ENCODE assay signal across 12 cellular contexts in genomic region chr9:82148849-82149544, GRCh38.
DNase-seq lines count a peak whose midpoint lies in the region; ATAC-seq and TF ChIP-seq lines count a peak whose summit lies in the region.
"Had no signal": no experiment of that assay in that cellular context is flagged by ENCODE, and none has a peak within 500 bp of the region (broad histone marks: within the 10 kb centered on the region; RNA-seq: fewer than 3 reads in every experiment).

No MANE protein-coding gene starts in this region.

- H3K4me2 ChIP-seq in fibroblast of lung (ENCODE audit: extremely low read depth, insufficient read depth, low read length) = no peak overlapping the region

- no peak overlapping the region for H2AFZ ChIP-seq in fibroblast of lung (ENCODE audit: low read length)
- H2AFZ ChIP-seq: parathyroid adenoma had no signal

- peak; percentile 20 for DNase-seq in NCI-H82 (lab: John Stamatoyannopoulos, UW)
- DNase-seq in NCI-H82 treated with DMSO at 0.1 percent for 48 hours (lab: John Stamatoyannopoulos, UW; ENCODE audit: unreplicated experiment) = no peak
- DNase-seq in NCI-H524 treated with DMSO at 0.1 percent for 48 hours (lab: John Stamatoyannopoulos, UW) = peak; percentile 8
- DNase-seq in fibroblast of lung (ENCODE audit: low read depth in 2 of 2) = peak; percentile 90 to 98
- peak; percentile 73 for DNase-seq in stromal cell of bone marrow (ENCODE audit: low read depth)
- no peak for DNase-seq in HPDE6-E6E7 (ENCODE audit: extremely low spot score)
- DNase-seq: activated CD4-positive, alpha-beta T cell treated with anti-CD3 and anti-CD28 coated beads, Interleukin-2, amount 10 ng/mL, durations not matched to agents 7 days and 5 days; AML-193; substantia nigra had no signal

- H3K27me3 ChIP-seq in fibroblast of lung (ENCODE audit: control insufficient read depth, insufficient read depth, low read length) = no peaks in the 10 kb centered on the region

- peak overlapping the region; percentile 17 for H3K27ac ChIP-seq in fibroblast of lung (ENCODE audit: insufficient read depth, low read length)
- H3K27ac ChIP-seq: parathyroid adenoma had no signal

- no peak overlapping the region for H3K4me3 ChIP-seq in fibroblast of lung (replicated peaks in 1 of 4; ENCODE audit: control extremely low read depth in 1 of 4, insufficient read depth in 1 of 4, low read depth in 3 of 4, low read length in 4 of 4)

- no peaks in the 10 kb centered on the region for H3K9me3 ChIP-seq in fibroblast of lung (ENCODE audit: control insufficient read depth, insufficient read depth, low read depth, low read length)

- H3K9ac ChIP-seq in fibroblast of lung (ENCODE audit: insufficient read depth, low read length) = no peak overlapping the region
- H3K9ac ChIP-seq: parathyroid adenoma had no signal

- H3K4me1 ChIP-seq in fibroblast of lung (ENCODE audit: control insufficient read depth, extremely low read depth, insufficient read depth, low read length) = no peaks in the 10 kb centered on the region
- H3K4me1 ChIP-seq: parathyroid adenoma had no signal

- TF ChIP-seq CTCF in fibroblast of lung (conservative IDR thresholded peaks at IDR 0.05 in 1 of 2, IDR thresholded peaks at IDR 0.05 in 1 of 2; ENCODE audit: low read depth in 1 of 2, low read length in 2 of 2) = no peak

- ATAC-seq in HG02798 (IDR thresholded peaks at IDR 0.05; ENCODE audit: poor library complexity, unreplicated experiment) (no peak), HG03039 (IDR thresholded peaks at IDR 0.05; ENCODE audit: unreplicated experiment) (no peak)

- no peaks in the 10 kb centered on the region for H3K79me2 ChIP-seq in fibroblast of lung (ENCODE audit: control insufficient read depth, insufficient read depth, low read length)
- H3K79me2 ChIP-seq: parathyroid adenoma had no signal

- H4K20me1 ChIP-seq in fibroblast of lung (ENCODE audit: control insufficient read depth, extremely low read depth, insufficient read depth, low read length) = no peaks in the 10 kb centered on the region

- H3K36me3 ChIP-seq in fibroblast of lung (ENCODE audit: control insufficient read depth, insufficient read depth, low read length) = no peaks in the 10 kb centered on the region

Comparison
In these comparisons a context has a peak if more than half of its experiments do, and no peak if none do; other contexts are left out.
1. DNase-seq: peak in NCI-H82 (single experiment), NCI-H524 treated with DMSO at 0.1 percent for 48 hours (single experiment), fibroblast of lung (2 of 2) and stromal cell of bone marrow (single experiment); none in NCI-H82 treated with DMSO at 0.1 percent for 48 hours (single experiment) and HPDE6-E6E7 (single experiment).